1 cellular context compared by ENCODE assay signal in genomic region chr6:30981942-30982772, GRCh38.
A peak's percentile ranks its signal among the peaks of the same experiment; 100 is the strongest.
TF ChIP-seq lines count a peak whose summit lies in the region.

No MANE protein-coding gene starts in this region.

TF ChIP-seq in H1, 55 proteins besides CTCF, POLR2A, EP300 and RAD21 (continued from another document):
- TF ChIP-seq USF2 (IDR thresholded peaks at IDR 0.05; ENCODE audit: low read length) = no peak
- 0 out of 2 replicates have a peak, but pooled peaks have one; percentile 14 for TF ChIP-seq TAF1 (IDR thresholded peaks at IDR 0.05; ENCODE audit: low read depth, low read length)
- TF ChIP-seq NANOG (IDR thresholded peaks at IDR 0.05; ENCODE audit: insufficient read depth, low read depth, low read length, poor library complexity, severe bottlenecking) = no peak
- TF ChIP-seq JUN (IDR thresholded peaks at IDR 0.05; ENCODE audit: low read depth, low read length) = no peak
- TF ChIP-seq SIRT6 (IDR thresholded peaks at IDR 0.05; ENCODE audit: low read length) = no peak
- TF ChIP-seq TBP (IDR thresholded peaks at IDR 0.05; ENCODE audit: low read depth, low read length) = no peak
- TF ChIP-seq BRCA1 (IDR thresholded peaks at IDR 0.05; ENCODE audit: low read depth, low read length) = no peak
- no peak for TF ChIP-seq NRF1 (IDR thresholded peaks at IDR 0.05; ENCODE audit: low read depth, low read length)
- TF ChIP-seq SP4 (IDR thresholded peaks at IDR 0.05; ENCODE audit: low read length) = no peak
- TF ChIP-seq HDAC6 (IDR thresholded peaks at IDR 0.05; ENCODE audit: low read depth, low read length) = no peak
- no peak for TF ChIP-seq CHD1 (IDR thresholded peaks at IDR 0.05; ENCODE audit: low read depth, low read length)
- TF ChIP-seq SIX5 (IDR thresholded peaks at IDR 0.05; ENCODE audit: low read depth, low read length) = no peak
- TF ChIP-seq RFX5 (IDR thresholded peaks at IDR 0.05; ENCODE audit: borderline replicate concordance, low read depth, low read length) = 0 out of 2 replicates have a peak, but pooled peaks have one; percentile 6
- no peak for TF ChIP-seq SAP30 (IDR thresholded peaks at IDR 0.05; ENCODE audit: insufficient read depth, insufficient replicate concordance, low read length)
- TF ChIP-seq CHD2 (IDR thresholded peaks at IDR 0.05; ENCODE audit: low read length) = 0 out of 2 replicates have a peak, but pooled peaks have one; percentile 3
- TF ChIP-seq FOSL1 (IDR thresholded peaks at IDR 0.05; ENCODE audit: insufficient read depth, low read depth, low read length) = no peak
- no peak for TF ChIP-seq EZH2 (IDR thresholded peaks at IDR 0.05; ENCODE audit: low read depth, low read length, severe bottlenecking)
- TF ChIP-seq CBX8 (IDR thresholded peaks at IDR 0.05; ENCODE audit: borderline replicate concordance, low read depth, low read length) = no peak
- TF ChIP-seq JUND (IDR thresholded peaks at IDR 0.05; ENCODE audit: low read length) = no peak
- TF ChIP-seq KDM5A (IDR thresholded peaks at IDR 0.05; ENCODE audit: low read length) = no peak
- no peak for TF ChIP-seq CTBP2 (IDR thresholded peaks at IDR 0.05; ENCODE audit: borderline replicate concordance, insufficient read depth, insufficient read length, low read length)
- TF ChIP-seq GTF2F1 (IDR thresholded peaks at IDR 0.05; ENCODE audit: borderline replicate concordance, low read depth, low read length) = no peak
- no peak for TF ChIP-seq CREB1 (IDR thresholded peaks at IDR 0.05)
- TF ChIP-seq POU5F1 (IDR thresholded peaks at IDR 0.05; ENCODE audit: low read depth, low read length) = no peak
- TF ChIP-seq POLR2AphosphoS5 (IDR thresholded peaks at IDR 0.05; ENCODE audit: low read depth, low read length) = no peak
- TF ChIP-seq KDM4A (IDR thresholded peaks at IDR 0.05; ENCODE audit: low read depth, low read length, severe bottlenecking) = peak; percentile 55
- TF ChIP-seq TCF12 (IDR thresholded peaks at IDR 0.05; ENCODE audit: low read depth, low read length) = no peak
- no peak for TF ChIP-seq PHF8 (conservative IDR thresholded peaks at IDR 0.05; ENCODE audit: low read depth, low read length)
- TF ChIP-seq RXRA (IDR thresholded peaks at IDR 0.05; ENCODE audit: insufficient read depth, low read depth, low read length) = no peak
- TF ChIP-seq KDM1A (IDR thresholded peaks at IDR 0.05; ENCODE audit: borderline replicate concordance, low read length) = no peak
- TF ChIP-seq CBX5 (IDR thresholded peaks at IDR 0.05; ENCODE audit: low read depth, low read length) = no peak
- no peak for TF ChIP-seq ATF2 (IDR thresholded peaks at IDR 0.05; ENCODE audit: low read length)
- peak in 1 of 2 experiments; percentile 22; a peak in 1 of 4 replicates for TF ChIP-seq SIN3A (conservative IDR thresholded peaks at IDR 0.05 in 1 of 2, IDR thresholded peaks at IDR 0.05 in 1 of 2; ENCODE audit: low read depth in 1 of 2, low read length in 2 of 2)
- TF ChIP-seq BCL11A (IDR thresholded peaks at IDR 0.05; ENCODE audit: low read depth in 2 of 2, low read length in 2 of 2) = no peak
TF ChIP-seq in H1: peak in this region for 8.
